11 cellular contexts compared by ENCODE assay signal in the genomic region with DNA sequence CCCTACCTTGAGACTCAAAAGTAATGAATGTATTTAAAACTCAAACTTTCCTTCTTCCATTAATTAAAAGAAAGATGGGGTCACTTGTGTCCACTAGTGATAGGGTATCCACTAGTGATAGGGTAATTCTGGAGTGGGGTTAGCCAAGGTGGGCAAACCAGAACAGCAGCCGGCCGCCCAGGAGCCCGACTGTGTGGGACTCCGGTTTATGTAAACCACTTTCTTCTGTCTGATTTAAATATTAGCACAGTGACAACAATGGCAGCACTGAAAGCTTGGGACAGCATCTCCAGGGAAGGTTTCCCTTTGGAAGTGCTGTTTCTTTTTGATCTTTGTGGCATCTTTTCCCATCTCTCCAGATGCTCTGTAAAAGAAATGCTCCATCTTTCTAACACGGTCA. TPM values are rescaled to one million over a fixed set of nuclear protein-coding genes. Genes with fewer than 3 reads are reported as not detected.
A peak's percentile ranks its signal among the peaks of the same experiment; 100 is the strongest.
DNase-seq lines count a peak whose midpoint lies in the region; ATAC-seq, FAIRE-seq and TF ChIP-seq lines count a peak whose summit lies in the region.
"Had no signal": no experiment of that assay in that cellular context is flagged by ENCODE, and none has a peak within 500 bp of the region (broad histone marks: within the 10 kb centered on the region; RNA-seq: fewer than 3 reads in every experiment).

No MANE protein-coding gene starts in this region.

- TF ChIP-seq CTCF in liver (IDR thresholded peaks at IDR 0.05; ENCODE audit: low read depth, low read length, missing input control): no peak
- no peak for TF ChIP-seq CTCF in HepG2 (CRISPR knock-in tag; IDR thresholded peaks at IDR 0.05)
- TF ChIP-seq CTCF in chondrocyte (IDR thresholded peaks at IDR 0.05): no peak
- no peak for TF ChIP-seq CTCF in nephron (IDR thresholded peaks at IDR 0.05; ENCODE audit: unreplicated experiment in 3 of 3)

- no peak overlapping the region for H3K4me2 ChIP-seq in HepG2 (ENCODE audit: low read depth, low read length)

- no peaks in the 10 kb centered on the region for H3K36me3 Mint-ChIP-seq in chondrocyte (ENCODE audit: low read depth)
- H3K36me3 Mint-ChIP-seq in nephron (ENCODE audit: low read depth): no peaks in the 10 kb centered on the region

- no peak for FAIRE-seq in HepG2 (lab: Jason Lieb, UNC)
- FAIRE-seq: D721Med had no signal

- H3K9me3 ChIP-seq in liver (ENCODE audit: control insufficient read depth in 4 of 4, low read length in 3 of 4) (no peaks in the 10 kb centered on the region), HepG2 (ENCODE audit: low read length) (no peaks in the 10 kb centered on the region)

- no TSS peak for BruUV-seq in HepG2 (replicated peaks; lab: Mats Ljungman, UMichigan)

- no peaks in the 10 kb centered on the region for H3K27me3 Mint-ChIP-seq in chondrocyte (ENCODE audit: low read depth)
- peaks cover 36% of the 10 kb centered on the region for H3K27me3 Mint-ChIP-seq in nephron (ENCODE audit: low read depth)

- intact Hi-C loops in HepG2 (cut with micrococcal nuclease; ENCODE audit: unreplicated experiment) (no loop called here), posterior cingulate gyrus (cut with DNase I) (no loop called here)

- H3K27ac Mint-ChIP-seq in chondrocyte (ENCODE audit: unreplicated experiment) (no peak overlapping the region), nephron (no peak overlapping the region)

- ATAC-seq in HepG2: no peak
- no peak for ATAC-seq in GM18867 (IDR thresholded peaks at IDR 0.05; ENCODE audit: unreplicated experiment)

- H3K79me2 ChIP-seq in HepG2 (ENCODE audit: insufficient read depth, low read length): no peaks in the 10 kb centered on the region

- H3K4me1 ChIP-seq in liver (ENCODE audit: control insufficient read depth in 4 of 4, insufficient read depth in 4 of 4, low read length in 3 of 4): peaks cover 0 to 5% (median 4%) of the 10 kb centered on the region in 4 donors
- no peaks in the 10 kb centered on the region for H3K4me1 ChIP-seq in HepG2 (ENCODE audit: insufficient read depth, low read length)

- in situ Hi-C loops in HepG2 (cut with HindIII; ENCODE audit: extremely low pct_ligation_motif_present, low pct_unique_long_range_greater_than_20kb): no loop called here

- H3K27ac ChIP-seq in liver (ENCODE audit: low read depth in 1 of 2, low read length in 2 of 2) (no peak overlapping the region), HepG2 (ENCODE audit: extremely low read length, insufficient read depth, low read length) (no peak overlapping the region)

- H3K9me3 Mint-ChIP-seq in chondrocyte (ENCODE audit: low read depth) (no peaks in the 10 kb centered on the region), nephron (no peaks in the 10 kb centered on the region)

- H3K36me3 ChIP-seq in liver (ENCODE audit: control insufficient read depth in 4 of 4, insufficient read depth in 3 of 4, low read depth in 1 of 4, low read length in 3 of 4) (no peaks in the 10 kb centered on the region), HepG2 (replicated peaks in 1 of 2; ENCODE audit: control insufficient read depth in 1 of 2, insufficient read depth in 2 of 2, low read length in 2 of 2) (no peaks in the 10 kb centered on the region)

- TF ChIP-seq EP300 in HepG2 (IDR thresholded peaks at IDR 0.05; ENCODE audit: low read depth in 2 of 2, low read length in 2 of 2): no peak
- no peak for TF ChIP-seq EP300 in HepG2 (CRISPR knock-in tag; IDR thresholded peaks at IDR 0.05; ENCODE audit: borderline replicate concordance)

- TF ChIP-seq POLR2A in HepG2 (IDR thresholded peaks at IDR 0.05; ENCODE audit: insufficient read depth in 1 of 2, low read depth in 2 of 2, low read length in 2 of 2): no peak

- H2AFZ ChIP-seq in HepG2 (ENCODE audit: low read length): no peak overlapping the region

- H3K4me3 Mint-ChIP-seq in chondrocyte (ENCODE audit: unreplicated experiment) (peak overlapping the region; percentile 54), nephron (peak overlapping the region; percentile 68 to 79 (median 74))

- TF ChIP-seq RAD21 in liver (IDR thresholded peaks at IDR 0.05) (no peak), HepG2 (CRISPR knock-in tag; IDR thresholded peaks at IDR 0.05) (no peak)

- 71% methylated on average over 5 of the region's 5 CpGs for WGBS in liver
- 38% methylated on average over 1 of the region's 5 CpGs for WGBS in HepG2 (ENCODE audit: low lambda C conversion rate)

- no peak overlapping the region for H3K9ac ChIP-seq in liver (ENCODE audit: low read depth in 1 of 2, low read length in 2 of 2)
- no peak overlapping the region for H3K9ac ChIP-seq in HepG2 (ENCODE audit: insufficient read depth, low read depth, low read length)

- H3K27me3 ChIP-seq in liver (ENCODE audit: control insufficient read depth in 4 of 4, insufficient read depth in 4 of 4, low read length in 3 of 4) (peaks cover 0 to 2% (median 0%) of the 10 kb centered on the region in 4 donors), HepG2 (ENCODE audit: control insufficient read depth in 1 of 2, insufficient read depth in 2 of 2, low read length in 2 of 2) (peaks cover 5 to 60% of the 10 kb centered on the region in 2 experiments)

- CTCF ChIA-PET in HepG2 (lab: Yijun Ruan, JAX; ENCODE audit: low intra/inter-chr PET ratio, low total read pairs): no interaction called here

- H3K4me1 Mint-ChIP-seq in chondrocyte (ENCODE audit: low read depth) (peaks cover 28% of the 10 kb centered on the region), nephron (peaks cover 31% of the 10 kb centered on the region)

- H4K20me1 ChIP-seq in HepG2 (ENCODE audit: insufficient read depth, low read length): no peaks in the 10 kb centered on the region

- DNase-seq in HepG2 (ENCODE audit: low spot score) (no peak), chondrocyte (ENCODE audit: low spot score) (no peak), posterior cingulate gyrus (no peak), NCI-H1417 (lab: John Stamatoyannopoulos, UW) (no peak), kidney glomerular epithelial cell (lab: John Stamatoyannopoulos, UW) (no peak)
- DNase-seq: effector CD4-positive, alpha-beta T cell had no signal

- H3K4me3 ChIP-seq in liver (ENCODE audit: low read depth in 1 of 3, low read length in 3 of 3) (peak overlapping the region in 1 of 3 donors; percentile 56), HepG2 (replicated peaks in 1 of 3; ENCODE audit: insufficient read depth in 1 of 3, low read depth in 2 of 3, low read length in 3 of 3) (no peak overlapping the region)

- POLR2A ChIA-PET in HepG2 (lab: Yijun Ruan, JAX): no interaction called here

TF ChIP-seq in liver, 16 proteins besides CTCF, POLR2A, EP300 and RAD21 (continues in another document):
- TF ChIP-seq TAF1 (conservative IDR thresholded peaks at IDR 0.05) (no peak), YY1 (IDR thresholded peaks at IDR 0.05) (no peak)

TF ChIP-seq in HepG2, 621 proteins besides CTCF, POLR2A, EP300 and RAD21 (continues in another document):
- no peak for TF ChIP-seq SATB2 (CRISPR knock-in tag; IDR thresholded peaks at IDR 0.05)
- TF ChIP-seq CBX1 (IDR thresholded peaks at IDR 0.05; ENCODE audit: low read depth): no peak
- no peak for TF ChIP-seq SPEN (CRISPR knock-in tag; IDR thresholded peaks at IDR 0.05; ENCODE audit: low read depth)
- TF ChIP-seq, protein P1, sequence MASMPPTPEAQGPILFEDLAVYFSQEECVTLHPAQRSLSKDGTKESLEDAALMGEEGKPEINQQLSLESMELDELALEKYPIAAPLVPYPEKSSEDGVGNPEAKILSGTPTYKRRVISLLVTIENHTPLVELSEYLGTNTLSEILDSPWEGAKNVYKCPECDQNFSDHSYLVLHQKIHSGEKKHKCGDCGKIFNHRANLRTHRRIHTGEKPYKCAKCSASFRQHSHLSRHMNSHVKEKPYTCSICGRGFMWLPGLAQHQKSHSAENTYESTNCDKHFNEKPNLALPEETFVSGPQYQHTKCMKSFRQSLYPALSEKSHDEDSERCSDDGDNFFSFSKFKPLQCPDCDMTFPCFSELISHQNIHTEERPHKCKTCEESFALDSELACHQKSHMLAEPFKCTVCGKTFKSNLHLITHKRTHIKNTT (CRISPR knock-in tag; IDR thresholded peaks at IDR 0.05): no peak
- TF ChIP-seq ZKSCAN8 (CRISPR knock-in tag; IDR thresholded peaks at IDR 0.05; ENCODE audit: borderline replicate concordance): no peak

RNA-seq across cellular contexts. Expression of a gene that starts 0.7 kb away (rescaled TPM):
- total RNA-seq in liver (1 to 10 TPM in 1 of 2 donors, under 1 TPM in 1; 0.50 to 1.8 TPM), HepG2 (2016; rRNA removed; fragmentation: Illumina TruSeq; extraction: Trizol) (0.13 TPM in 1 of 2 replicates, not detected in the other), chondrocyte (0.17 to 1.9 TPM in 2 of 3 replicates, not detected in the other)
- polyA plus RNA-seq in liver (1 to 10 TPM in 1 of 2 donors, under 1 TPM in 1; 0.64 to 1.3 TPM), HepG2 (2011; rRNA removed) (not detected in 2 replicates)
- total RNA-seq in HepG2 (2016; cell fraction: cytosol; rRNA removed; fragmentation: Illumina TruSeq; extraction: Trizol; ENCODE audit: low read depth): not detected in 2 replicates
- total RNA-seq in HepG2 (2016; cell fraction: insoluble cytoplasmic fraction; rRNA removed; fragmentation: Illumina TruSeq; extraction: Trizol): not detected in 2 replicates
- not detected in 2 replicates for total RNA-seq in HepG2 (2016; cell fraction: membrane; rRNA removed; fragmentation: Illumina TruSeq; extraction: Trizol)
- total RNA-seq in HepG2 (2016; cell fraction: nucleus; rRNA removed; fragmentation: Illumina TruSeq; extraction: Trizol): not detected in 2 replicates
- polyA plus RNA-seq in HepG2 (2011; cell fraction: cytosol; rRNA removed): 0.03 TPM in 1 of 2 replicates, not detected in the other
- not detected in 2 replicates for polyA plus RNA-seq in HepG2 (2011; cell fraction: nucleus; rRNA removed)
- polyA plus RNA-seq in HepG2 (2012): not detected in 2 replicates
- polyA plus RNA-seq in HepG2 (2016; cell fraction: cytosol; fragmentation: Illumina TruSeq; extraction: Trizol; ENCODE audit: low read depth): not detected in 2 replicates
- polyA plus RNA-seq in HepG2 (2016; cell fraction: insoluble cytoplasmic fraction; fragmentation: Illumina TruSeq; extraction: Trizol; ENCODE audit: low read depth): not detected in 2 replicates
- not detected in 2 replicates for polyA plus RNA-seq in HepG2 (2016; cell fraction: membrane; fragmentation: Illumina TruSeq; extraction: Trizol; ENCODE audit: low read depth)
- polyA plus RNA-seq in HepG2 (2016; cell fraction: nucleus; fragmentation: Illumina TruSeq; extraction: Trizol; ENCODE audit: insufficient read depth, low read depth): not detected in 2 replicates
- 0.08 and 0.58 TPM in 2 replicates for polyA minus RNA-seq in HepG2 (2011; rRNA and poly(A)+ RNA removed; ENCODE audit: low replicate concordance)
- not detected in 2 replicates for polyA minus RNA-seq in HepG2 (2011; cell fraction: cytosol; rRNA and poly(A)+ RNA removed)
- not detected in 2 replicates for polyA minus RNA-seq in HepG2 (2011; cell fraction: nucleus; rRNA and poly(A)+ RNA removed)
- total RNA-seq: activated CD8-positive, alpha-beta memory T cell treated with anti-CD3 and anti-CD28 coated beads for 36 hours had no signal
